Comparison of ENCODE assay signal across 8 cellular contexts in the genomic region with DNA sequence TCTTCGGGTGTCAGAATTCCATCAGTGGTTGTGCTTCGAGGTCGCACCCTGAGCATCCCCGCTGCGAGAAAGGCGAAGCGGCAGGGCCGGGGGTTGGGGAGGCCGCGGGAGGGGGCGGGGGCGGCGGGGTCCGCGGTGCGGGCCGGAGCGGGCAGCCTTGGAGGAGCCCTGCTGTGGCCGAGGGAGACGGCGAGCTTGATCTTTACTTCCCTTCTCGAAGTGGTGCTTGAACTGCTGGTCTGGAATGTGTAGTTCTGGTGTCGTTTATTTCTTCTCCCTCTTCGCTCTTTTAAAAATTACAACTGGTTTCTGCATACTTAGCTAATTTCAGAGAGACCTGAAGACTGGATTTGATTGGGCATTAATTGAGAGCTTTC.
A peak's percentile ranks its signal among the peaks of the same experiment; 100 is the strongest.
DNase-seq lines count a peak whose midpoint lies in the region; ATAC-seq and TF ChIP-seq lines count a peak whose summit lies in the region.

No MANE protein-coding gene starts in this region.

- H3K79me2 ChIP-seq in parathyroid adenoma, result peaks cover 11% of the 10 kb centered on the region

- H3K4me3 Mint-ChIP-seq in activated naive CD4-positive, alpha-beta T cell treated with anti-CD3 and anti-CD28 coated beads, Interleukin-2, amount 10 ng/mL, durations not matched to agents 7 days and 5 days, result peak overlapping the region; percentile 81

- H3K27ac Mint-ChIP-seq in activated naive CD4-positive, alpha-beta T cell treated with anti-CD3 and anti-CD28 coated beads, Interleukin-2, amount 10 ng/mL, durations not matched to agents 7 days and 5 days, result peak overlapping the region; percentile 76

- no peaks in the 10 kb centered on the region for H3K9me3 Mint-ChIP-seq in activated naive CD4-positive, alpha-beta T cell treated with anti-CD3 and anti-CD28 coated beads, Interleukin-2, amount 10 ng/mL, durations not matched to agents 7 days and 5 days

- TF ChIP-seq CTCF in VCaP (conservative IDR thresholded peaks at IDR 0.05) (peak; percentile 2; the same call in 1 of the 2 replicates), parathyroid adenoma (IDR thresholded peaks at IDR 0.05) (no peak)

- H3K27me3 ChIP-seq in parathyroid adenoma (ENCODE audit: control insufficient read depth, insufficient read depth, low read length), result no peaks in the 10 kb centered on the region

- no peaks in the 10 kb centered on the region for H3K36me3 Mint-ChIP-seq in activated naive CD4-positive, alpha-beta T cell treated with anti-CD3 and anti-CD28 coated beads, Interleukin-2, amount 10 ng/mL, durations not matched to agents 7 days and 5 days

- H3K36me3 ChIP-seq in parathyroid adenoma (ENCODE audit: control insufficient read depth, insufficient read depth, low read length), result no peaks in the 10 kb centered on the region

- H3K4me3 ChIP-seq in parathyroid adenoma (ENCODE audit: low read depth, low read length), result peak overlapping the region; percentile 34

- H3K9ac ChIP-seq in parathyroid adenoma, result peak overlapping the region; percentile 19

- H2AFZ ChIP-seq in parathyroid adenoma, result peak overlapping the region; percentile 58

- CTCF ChIA-PET in activated naive CD4-positive, alpha-beta T cell treated with anti-CD3 and anti-CD28 coated beads, Interleukin-2, amount 10 ng/mL, durations not matched to agents 7 days and 5 days (lab: Charles Lee), result interaction anchor here (1.0 to 1.5 kb wide), 4 partner anchors 9 to 78 kb away, joined by 3 to 6 read pairs (median 3); no protein-coding TSS in a partner anchor

- no peaks in the 10 kb centered on the region for H3K4me1 ChIP-seq in parathyroid adenoma

- ATAC-seq in GM21515 (IDR thresholded peaks at IDR 0.05; ENCODE audit: unreplicated experiment), result no peak
- no peak for ATAC-seq in HG03460 (IDR thresholded peaks at IDR 0.05; ENCODE audit: unreplicated experiment)

- H3K9me3 ChIP-seq in parathyroid adenoma (ENCODE audit: control insufficient read depth, low read length), result no peaks in the 10 kb centered on the region

- H3K27ac ChIP-seq in VCaP (peak overlapping the region; percentile 98), parathyroid adenoma (no peak overlapping the region)

- H3K4me2 ChIP-seq in parathyroid adenoma (ENCODE audit: low read length), result peak overlapping the region; percentile 49

- H3K27me3 Mint-ChIP-seq in activated naive CD4-positive, alpha-beta T cell treated with anti-CD3 and anti-CD28 coated beads, Interleukin-2, amount 10 ng/mL, durations not matched to agents 7 days and 5 days, result peaks cover 38% of the 10 kb centered on the region

- peaks cover 21% of the 10 kb centered on the region for H3K4me1 Mint-ChIP-seq in activated naive CD4-positive, alpha-beta T cell treated with anti-CD3 and anti-CD28 coated beads, Interleukin-2, amount 10 ng/mL, durations not matched to agents 7 days and 5 days

- DNase-seq in activated naive CD4-positive, alpha-beta T cell treated with anti-CD3 and anti-CD28 coated beads, Interleukin-2, amount 10 ng/mL, durations not matched to agents 7 days and 5 days, result no peak
- no peak for DNase-seq in activated naive CD4-positive, alpha-beta T cell (lab: John Stamatoyannopoulos, UW)
- DNase-seq in germinal center (ENCODE audit: low spot score), result peak; percentile 22
- DNase-seq in middle frontal gyrus (ENCODE audit: extremely low spot score, low spot score), result no peak
